Comparison of ENCODE assay signal across 19 cellular contexts in the genomic region with DNA sequence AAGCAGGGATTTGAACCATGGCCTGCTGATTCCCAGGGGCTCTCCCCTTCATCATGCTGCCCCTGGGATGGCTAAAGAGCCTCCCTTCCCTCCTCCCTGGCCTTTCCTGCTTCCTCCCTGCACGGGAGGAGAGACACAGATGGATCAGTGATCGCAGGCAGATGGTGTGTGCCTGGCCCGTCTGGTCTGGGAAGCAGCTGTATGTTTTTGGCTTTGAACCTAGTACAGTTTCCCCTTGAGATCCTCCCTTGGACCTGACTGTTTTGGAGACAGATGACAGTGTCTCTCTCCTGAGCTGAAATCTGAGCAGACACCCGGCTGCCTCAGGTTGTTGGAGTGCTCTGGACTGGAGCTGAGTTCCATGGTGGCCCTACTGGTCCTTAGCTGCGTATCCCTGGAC. TPM values are rescaled to one million over a fixed set of nuclear protein-coding genes. Genes with fewer than 3 reads are reported as not detected.
"Had no signal": no experiment of that assay in that cellular context is flagged by ENCODE, and none has a peak within 500 bp of the region (broad histone marks: within the 10 kb centered on the region; RNA-seq: fewer than 3 reads in every experiment).

No MANE protein-coding gene starts in this region.

- FAIRE-seq: astrocyte, bronchial epithelial cell, urothelium cell line had no signal

- H3K27ac Mint-ChIP-seq: activated naive CD4-positive, alpha-beta T cell treated with anti-CD3 and anti-CD28 coated beads, Interleukin-2, amount 10 ng/mL, durations not matched to agents 7 days and 5 days; activated T-helper 2 cell treated with anti-CD3 and anti-CD28 coated beads, Interferon-gamma antibody, Interleukin-2, Interleukin-4, amounts not matched to agents 10 μg/mL and 5 μg/mL and 100 μg/mL, durations not matched to agents 14 hours and 24 hours and 36 hours; effector memory CD8-positive, alpha-beta T cell had no signal

- H3K9me3 ChIP-seq: ovary, testis had no signal

- H3K27ac ChIP-seq: epithelial cell of prostate, gastrocnemius medialis, heart right ventricle, ovary, stomach, testis had no signal

- ATAC-seq: effector memory CD8-positive, alpha-beta T cell; gastrocnemius medialis; left cardiac atrium had no signal

- H3K36me3 ChIP-seq: gastrocnemius medialis, heart right ventricle, ovary, stomach had no signal

- H3K4me3 ChIP-seq: gastrocnemius medialis, heart right ventricle, ovary, stomach, testis had no signal

- H3K4me1 ChIP-seq: gastrocnemius medialis, heart right ventricle, stomach, testis had no signal

- H3K36me3 Mint-ChIP-seq: activated naive CD4-positive, alpha-beta T cell treated with anti-CD3 and anti-CD28 coated beads, Interleukin-2, amount 10 ng/mL, durations not matched to agents 7 days and 5 days had no signal

- H3K4me3 Mint-ChIP-seq: activated naive CD4-positive, alpha-beta T cell treated with anti-CD3 and anti-CD28 coated beads, Interleukin-2, amount 10 ng/mL, durations not matched to agents 7 days and 5 days; effector memory CD8-positive, alpha-beta T cell had no signal

- H3K4me1 Mint-ChIP-seq: activated naive CD4-positive, alpha-beta T cell treated with anti-CD3 and anti-CD28 coated beads, Interleukin-2, amount 10 ng/mL, durations not matched to agents 7 days and 5 days had no signal

- DNase-seq: activated CD4-positive, alpha-beta T cell treated with anti-CD3 and anti-CD28 coated beads for 1 hour; activated CD4-positive, alpha-beta T cell treated with anti-CD3 and anti-CD28 coated beads, Interleukin-2, amount 50 U/mL, for 4 hours; activated naive CD4-positive, alpha-beta T cell treated with anti-CD3 and anti-CD28 coated beads, Interleukin-2, amount 10 ng/mL, durations not matched to agents 7 days and 5 days; activated T-cell treated with anti-CD3 and anti-CD28 coated beads, Interleukin-2, amount 50 U/mL, for 1 hour; dermis blood vessel endothelial cell; effector memory CD8-positive, alpha-beta T cell; gastrocnemius medialis; heart right ventricle; left cardiac atrium; ovary; stimulated activated CD4-positive, alpha-beta T cell treated with anti-CD3 and anti-CD28 coated beads, Interleukin-1b, Interleukin-23, amount 100 ng/mL, for 48 hours; stomach; testis had no signal

- H3K27me3 ChIP-seq: gastrocnemius medialis, ovary, stomach, testis had no signal

RNA-seq across cellular contexts. Expression of a gene that starts 29.0 kb away (rescaled TPM):
- total RNA-seq: activated T-helper 2 cell treated with anti-CD3 and anti-CD28 coated beads, Interferon-gamma antibody, Interleukin-2, Interleukin-4, amounts not matched to agents 10 μg/mL and 5 μg/mL and 100 μg/mL, durations not matched to agents 14 hours and 24 hours and 36 hours; dermis blood vessel endothelial cell; heart right ventricle; left cardiac atrium had no signal

RNA-seq across cellular contexts. Expression of a gene that starts 44.6 kb away (rescaled TPM):
- total RNA-seq: activated T-helper 2 cell treated with anti-CD3 and anti-CD28 coated beads, Interferon-gamma antibody, Interleukin-2, Interleukin-4, amounts not matched to agents 10 μg/mL and 5 μg/mL and 100 μg/mL, durations not matched to agents 14 hours and 24 hours and 36 hours; bronchial epithelial cell; dermis blood vessel endothelial cell; lung microvascular endothelial cell had no signal
